Comparison of ENCODE assay signal across 1 cellular context in the genomic region with DNA sequence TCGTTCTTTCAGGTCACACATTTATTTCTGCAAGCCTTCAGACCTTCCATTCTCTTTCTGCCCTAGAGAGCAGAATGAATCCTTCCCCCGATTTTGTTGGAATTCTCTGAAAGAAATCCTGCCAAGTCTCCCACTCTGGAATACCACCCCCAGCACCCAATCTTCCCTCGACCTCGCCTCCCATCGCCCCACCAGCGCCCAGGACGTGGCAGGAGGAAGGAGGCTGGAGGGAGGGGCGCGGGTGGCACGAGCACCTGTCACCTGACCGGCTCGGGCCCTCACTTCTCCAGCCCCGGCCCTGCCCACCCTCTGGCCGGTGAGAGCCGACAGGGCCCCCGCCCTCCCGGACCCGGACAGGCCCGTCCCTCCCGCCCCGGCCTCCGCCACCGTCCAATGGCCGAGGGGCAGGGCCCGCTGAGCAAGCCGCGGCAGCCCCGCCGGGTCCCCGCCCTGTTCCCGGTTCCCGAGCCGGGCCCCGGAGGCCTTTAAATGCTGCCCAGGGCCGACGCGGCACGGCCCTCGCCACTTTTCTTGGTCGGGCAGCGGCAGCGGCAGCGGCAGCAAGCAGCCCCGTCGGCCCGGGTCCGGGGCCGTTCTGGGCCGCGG.
A peak's percentile ranks its signal among the peaks of the same experiment; 100 is the strongest.
TF ChIP-seq lines count a peak whose summit lies in the region.

A gene (plus strand): TSS at position 453 of the 606 bp plus-strand sequence. CDS start 384 bp downstream, outside the sequence.

TF ChIP-seq in HepG2, 621 proteins besides CTCF, POLR2A, EP300 and RAD21 (continues in another document):
- TF ChIP-seq, protein P1, sequence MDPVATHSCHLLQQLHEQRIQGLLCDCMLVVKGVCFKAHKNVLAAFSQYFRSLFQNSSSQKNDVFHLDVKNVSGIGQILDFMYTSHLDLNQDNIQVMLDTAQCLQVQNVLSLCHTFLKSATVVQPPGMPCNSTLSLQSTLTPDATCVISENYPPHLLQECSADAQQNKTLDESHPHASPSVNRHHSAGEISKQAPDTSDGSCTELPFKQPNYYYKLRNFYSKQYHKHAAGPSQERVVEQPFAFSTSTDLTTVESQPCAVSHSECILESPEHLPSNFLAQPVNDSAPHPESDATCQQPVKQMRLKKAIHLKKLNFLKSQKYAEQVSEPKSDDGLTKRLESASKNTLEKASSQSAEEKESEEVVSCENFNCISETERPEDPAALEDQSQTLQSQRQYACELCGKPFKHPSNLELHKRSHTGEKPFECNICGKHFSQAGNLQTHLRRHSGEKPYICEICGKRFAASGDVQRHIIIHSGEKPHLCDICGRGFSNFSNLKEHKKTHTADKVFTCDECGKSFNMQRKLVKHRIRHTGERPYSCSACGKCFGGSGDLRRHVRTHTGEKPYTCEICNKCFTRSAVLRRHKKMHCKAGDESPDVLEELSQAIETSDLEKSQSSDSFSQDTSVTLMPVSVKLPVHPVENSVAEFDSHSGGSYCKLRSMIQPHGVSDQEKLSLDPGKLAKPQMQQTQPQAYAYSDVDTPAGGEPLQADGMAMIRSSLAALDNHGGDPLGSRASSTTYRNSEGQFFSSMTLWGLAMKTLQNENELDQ (CRISPR knock-in tag; IDR thresholded peaks at IDR 0.05; ENCODE audit: borderline replicate concordance): no peak
- no peak for TF ChIP-seq HNRNPH1 (optimal IDR thresholded peaks at IDR 0.05; ENCODE audit: low read depth, low read length)
- no peak for TF ChIP-seq ATM (IDR thresholded peaks at IDR 0.05; ENCODE audit: borderline replicate concordance)
- peak; percentile 89 for TF ChIP-seq ZNF225 (CRISPR knock-in tag; IDR thresholded peaks at IDR 0.05)
- no peak; the same call in 1 of the 2 replicates for TF ChIP-seq SP5 (CRISPR knock-in tag; IDR thresholded peaks at IDR 0.05; ENCODE audit: borderline replicate concordance, low read depth)
- TF ChIP-seq, protein P2, sequence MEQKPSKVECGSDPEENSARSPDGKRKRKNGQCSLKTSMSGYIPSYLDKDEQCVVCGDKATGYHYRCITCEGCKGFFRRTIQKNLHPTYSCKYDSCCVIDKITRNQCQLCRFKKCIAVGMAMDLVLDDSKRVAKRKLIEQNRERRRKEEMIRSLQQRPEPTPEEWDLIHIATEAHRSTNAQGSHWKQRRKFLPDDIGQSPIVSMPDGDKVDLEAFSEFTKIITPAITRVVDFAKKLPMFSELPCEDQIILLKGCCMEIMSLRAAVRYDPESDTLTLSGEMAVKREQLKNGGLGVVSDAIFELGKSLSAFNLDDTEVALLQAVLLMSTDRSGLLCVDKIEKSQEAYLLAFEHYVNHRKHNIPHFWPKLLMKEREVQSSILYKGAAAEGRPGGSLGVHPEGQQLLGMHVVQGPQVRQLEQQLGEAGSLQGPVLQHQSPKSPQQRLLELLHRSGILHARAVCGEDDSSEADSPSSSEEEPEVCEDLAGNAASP (CRISPR knock-in tag; IDR thresholded peaks at IDR 0.05; ENCODE audit: borderline replicate concordance): no peak; the same call in 1 of the 2 replicates
- no peak for TF ChIP-seq SNAI1 (CRISPR knock-in tag; IDR thresholded peaks at IDR 0.05; ENCODE audit: borderline replicate concordance)
- TF ChIP-seq, protein P3, sequence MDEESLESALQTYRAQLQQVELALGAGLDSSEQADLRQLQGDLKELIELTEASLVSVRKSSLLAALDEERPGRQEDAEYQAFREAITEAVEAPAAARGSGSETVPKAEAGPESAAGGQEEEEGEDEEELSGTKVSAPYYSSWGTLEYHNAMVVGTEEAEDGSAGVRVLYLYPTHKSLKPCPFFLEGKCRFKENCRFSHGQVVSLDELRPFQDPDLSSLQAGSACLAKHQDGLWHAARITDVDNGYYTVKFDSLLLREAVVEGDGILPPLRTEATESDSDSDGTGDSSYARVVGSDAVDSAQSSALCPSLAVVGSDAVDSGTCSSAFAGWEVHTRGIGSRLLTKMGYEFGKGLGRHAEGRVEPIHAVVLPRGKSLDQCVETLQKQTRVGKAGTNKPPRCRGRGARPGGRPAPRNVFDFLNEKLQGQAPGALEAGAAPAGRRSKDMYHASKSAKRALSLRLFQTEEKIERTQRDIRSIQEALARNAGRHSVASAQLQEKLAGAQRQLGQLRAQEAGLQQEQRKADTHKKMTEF (CRISPR knock-in tag; IDR thresholded peaks at IDR 0.05): 0 out of 2 replicates have a peak, but pooled peaks have one; percentile 55
- no peak for TF ChIP-seq POLR2AphosphoS2 (IDR thresholded peaks at IDR 0.05; ENCODE audit: low read depth, low read length)
- TF ChIP-seq ZNF747 (CRISPR knock-in tag; IDR thresholded peaks at IDR 0.05; ENCODE audit: borderline replicate concordance): 0 out of 2 replicates have a peak, but pooled peaks have one; percentile 12
- TF ChIP-seq KAT7 (CRISPR knock-in tag; IDR thresholded peaks at IDR 0.05; ENCODE audit: borderline replicate concordance): 0 out of 2 replicates have a peak, but pooled peaks have one; percentile 24
- no peak for TF ChIP-seq PHB2 (IDR thresholded peaks at IDR 0.05; ENCODE audit: partially characterized antibody)
- TF ChIP-seq, protein P4, sequence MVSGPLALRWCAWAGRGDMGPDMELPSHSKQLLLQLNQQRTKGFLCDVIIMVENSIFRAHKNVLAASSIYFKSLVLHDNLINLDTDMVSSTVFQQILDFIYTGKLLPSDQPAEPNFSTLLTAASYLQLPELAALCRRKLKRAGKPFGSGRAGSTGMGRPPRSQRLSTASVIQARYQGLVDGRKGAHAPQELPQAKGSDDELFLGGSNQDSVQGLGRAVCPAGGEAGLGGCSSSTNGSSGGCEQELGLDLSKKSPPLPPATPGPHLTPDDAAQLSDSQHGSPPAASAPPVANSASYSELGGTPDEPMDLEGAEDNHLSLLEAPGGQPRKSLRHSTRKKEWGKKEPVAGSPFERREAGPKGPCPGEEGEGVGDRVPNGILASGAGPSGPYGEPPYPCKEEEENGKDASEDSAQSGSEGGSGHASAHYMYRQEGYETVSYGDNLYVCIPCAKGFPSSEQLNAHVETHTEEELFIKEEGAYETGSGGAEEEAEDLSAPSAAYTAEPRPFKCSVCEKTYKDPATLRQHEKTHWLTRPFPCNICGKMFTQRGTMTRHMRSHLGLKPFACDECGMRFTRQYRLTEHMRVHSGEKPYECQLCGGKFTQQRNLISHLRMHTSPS (CRISPR knock-in tag; IDR thresholded peaks at IDR 0.05; ENCODE audit: low read depth): peak; percentile 5; the same call in 1 of the 2 replicates
- TF ChIP-seq GABPB1 (CRISPR knock-in tag; IDR thresholded peaks at IDR 0.05): peak; percentile 57; the same call in 1 of the 2 replicates
- 0 out of 2 replicates have a peak, but pooled peaks have one; percentile 27 for TF ChIP-seq ZNF510 (CRISPR knock-in tag; IDR thresholded peaks at IDR 0.05; ENCODE audit: low read depth)
- TF ChIP-seq ARNTL (CRISPR knock-in tag; IDR thresholded peaks at IDR 0.05): peak; percentile 42; the same call in 1 of the 2 replicates
- TF ChIP-seq, protein P5, sequence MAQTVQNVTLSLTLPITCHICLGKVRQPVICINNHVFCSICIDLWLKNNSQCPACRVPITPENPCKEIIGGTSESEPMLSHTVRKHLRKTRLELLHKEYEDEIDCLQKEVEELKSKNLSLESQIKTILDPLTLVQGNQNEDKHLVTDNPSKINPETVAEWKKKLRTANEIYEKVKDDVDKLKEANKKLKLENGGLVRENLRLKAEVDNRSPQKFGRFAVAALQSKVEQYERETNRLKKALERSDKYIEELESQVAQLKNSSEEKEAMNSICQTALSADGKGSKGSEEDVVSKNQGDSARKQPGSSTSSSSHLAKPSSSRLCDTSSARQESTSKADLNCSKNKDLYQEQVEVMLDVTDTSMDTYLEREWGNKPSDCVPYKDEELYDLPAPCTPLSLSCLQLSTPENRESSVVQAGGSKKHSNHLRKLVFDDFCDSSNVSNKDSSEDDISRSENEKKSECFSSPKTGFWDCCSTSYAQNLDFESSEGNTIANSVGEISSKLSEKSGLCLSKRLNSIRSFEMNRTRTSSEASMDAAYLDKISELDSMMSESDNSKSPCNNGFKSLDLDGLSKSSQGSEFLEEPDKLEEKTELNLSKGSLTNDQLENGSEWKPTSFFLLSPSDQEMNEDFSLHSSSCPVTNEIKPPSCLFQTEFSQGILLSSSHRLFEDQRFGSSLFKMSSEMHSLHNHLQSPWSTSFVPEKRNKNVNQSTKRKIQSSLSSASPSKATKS (CRISPR knock-in tag; IDR thresholded peaks at IDR 0.05): no peak
- TF ChIP-seq ZNF556 (CRISPR knock-in tag; IDR thresholded peaks at IDR 0.05; ENCODE audit: borderline replicate concordance): peak; percentile 17; the same call in 1 of the 2 replicates
- TF ChIP-seq SIN3A (IDR thresholded peaks at IDR 0.05; ENCODE audit: borderline replicate concordance, low read depth, low read length): 0 out of 2 replicates have a peak, but pooled peaks have one; percentile 24
- no peak for TF ChIP-seq ATRX (CRISPR knock-in tag; IDR thresholded peaks at IDR 0.05; ENCODE audit: borderline replicate concordance)
- no peak for TF ChIP-seq ZNF292 (CRISPR knock-in tag; IDR thresholded peaks at IDR 0.05; ENCODE audit: borderline replicate concordance, low read depth)
- TF ChIP-seq, protein P6, sequence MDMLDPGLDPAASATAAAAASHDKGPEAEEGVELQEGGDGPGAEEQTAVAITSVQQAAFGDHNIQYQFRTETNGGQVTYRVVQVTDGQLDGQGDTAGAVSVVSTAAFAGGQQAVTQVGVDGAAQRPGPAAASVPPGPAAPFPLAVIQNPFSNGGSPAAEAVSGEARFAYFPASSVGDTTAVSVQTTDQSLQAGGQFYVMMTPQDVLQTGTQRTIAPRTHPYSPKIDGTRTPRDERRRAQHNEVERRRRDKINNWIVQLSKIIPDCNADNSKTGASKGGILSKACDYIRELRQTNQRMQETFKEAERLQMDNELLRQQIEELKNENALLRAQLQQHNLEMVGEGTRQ (IDR thresholded peaks at IDR 0.05; ENCODE audit: low read depth, low read length): no peak
- TF ChIP-seq, protein P6 (CRISPR knock-in tag; IDR thresholded peaks at IDR 0.05; ENCODE audit: borderline replicate concordance): peak; percentile 47; the same call in 1 of the 2 replicates
- TF ChIP-seq ZNF382 (CRISPR knock-in tag; IDR thresholded peaks at IDR 0.05; ENCODE audit: borderline replicate concordance): no peak
- TF ChIP-seq, protein P7, sequence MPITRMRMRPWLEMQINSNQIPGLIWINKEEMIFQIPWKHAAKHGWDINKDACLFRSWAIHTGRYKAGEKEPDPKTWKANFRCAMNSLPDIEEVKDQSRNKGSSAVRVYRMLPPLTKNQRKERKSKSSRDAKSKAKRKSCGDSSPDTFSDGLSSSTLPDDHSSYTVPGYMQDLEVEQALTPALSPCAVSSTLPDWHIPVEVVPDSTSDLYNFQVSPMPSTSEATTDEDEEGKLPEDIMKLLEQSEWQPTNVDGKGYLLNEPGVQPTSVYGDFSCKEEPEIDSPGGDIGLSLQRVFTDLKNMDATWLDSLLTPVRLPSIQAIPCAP (CRISPR knock-in tag; IDR thresholded peaks at IDR 0.05; ENCODE audit: low read depth): 0 out of 2 replicates have a peak, but pooled peaks have one; percentile 50
- peak; percentile 75; the same call in 1 of the 2 replicates for TF ChIP-seq HOXA5 (CRISPR knock-in tag; IDR thresholded peaks at IDR 0.05)
- peak; percentile 43; the same call in 1 of the 2 replicates for TF ChIP-seq ZNF790 (CRISPR knock-in tag; IDR thresholded peaks at IDR 0.05; ENCODE audit: borderline replicate concordance)
- no peak for TF ChIP-seq ZNF180 (CRISPR knock-in tag; IDR thresholded peaks at IDR 0.05; ENCODE audit: borderline replicate concordance, low read depth)
- TF ChIP-seq ZBTB42 (CRISPR knock-in tag; IDR thresholded peaks at IDR 0.05): peak; percentile 63; the same call in 1 of the 2 replicates
- no peak for TF ChIP-seq SP4 (CRISPR knock-in tag; IDR thresholded peaks at IDR 0.05)
- no peak for TF ChIP-seq RFX1 (IDR thresholded peaks at IDR 0.05)
- TF ChIP-seq TSC22D2 (CRISPR knock-in tag; IDR thresholded peaks at IDR 0.05; ENCODE audit: borderline replicate concordance): no peak
- peak; percentile 84 for TF ChIP-seq PHF8 (CRISPR knock-in tag; IDR thresholded peaks at IDR 0.05)
- no peak for TF ChIP-seq HHEX (CRISPR knock-in tag; IDR thresholded peaks at IDR 0.05)
- TF ChIP-seq MTF2 (CRISPR knock-in tag; IDR thresholded peaks at IDR 0.05; ENCODE audit: borderline replicate concordance): peak; percentile 80; the same call in 1 of the 2 replicates
- peak; percentile 86; the same call in 1 of the 2 replicates for TF ChIP-seq NFKB2 (CRISPR knock-in tag; IDR thresholded peaks at IDR 0.05; ENCODE audit: borderline replicate concordance)
- peak; percentile 71 for TF ChIP-seq YEATS4 (CRISPR knock-in tag; IDR thresholded peaks at IDR 0.05; ENCODE audit: borderline replicate concordance)
- TF ChIP-seq ASH2L (IDR thresholded peaks at IDR 0.05; ENCODE audit: insufficient read length, low read depth, low read length): peak; percentile 12
- TF ChIP-seq ZNF383 (CRISPR knock-in tag; IDR thresholded peaks at IDR 0.05; ENCODE audit: borderline replicate concordance): no peak
- peak; percentile 62; the same call in 1 of the 2 replicates for TF ChIP-seq ZNF543 (CRISPR knock-in tag; IDR thresholded peaks at IDR 0.05)
- no peak for TF ChIP-seq FOXA1 (IDR thresholded peaks at IDR 0.05)
- no peak for TF ChIP-seq FOXA1 (CRISPR knock-in tag; IDR thresholded peaks at IDR 0.05)
- TF ChIP-seq, protein P8, sequence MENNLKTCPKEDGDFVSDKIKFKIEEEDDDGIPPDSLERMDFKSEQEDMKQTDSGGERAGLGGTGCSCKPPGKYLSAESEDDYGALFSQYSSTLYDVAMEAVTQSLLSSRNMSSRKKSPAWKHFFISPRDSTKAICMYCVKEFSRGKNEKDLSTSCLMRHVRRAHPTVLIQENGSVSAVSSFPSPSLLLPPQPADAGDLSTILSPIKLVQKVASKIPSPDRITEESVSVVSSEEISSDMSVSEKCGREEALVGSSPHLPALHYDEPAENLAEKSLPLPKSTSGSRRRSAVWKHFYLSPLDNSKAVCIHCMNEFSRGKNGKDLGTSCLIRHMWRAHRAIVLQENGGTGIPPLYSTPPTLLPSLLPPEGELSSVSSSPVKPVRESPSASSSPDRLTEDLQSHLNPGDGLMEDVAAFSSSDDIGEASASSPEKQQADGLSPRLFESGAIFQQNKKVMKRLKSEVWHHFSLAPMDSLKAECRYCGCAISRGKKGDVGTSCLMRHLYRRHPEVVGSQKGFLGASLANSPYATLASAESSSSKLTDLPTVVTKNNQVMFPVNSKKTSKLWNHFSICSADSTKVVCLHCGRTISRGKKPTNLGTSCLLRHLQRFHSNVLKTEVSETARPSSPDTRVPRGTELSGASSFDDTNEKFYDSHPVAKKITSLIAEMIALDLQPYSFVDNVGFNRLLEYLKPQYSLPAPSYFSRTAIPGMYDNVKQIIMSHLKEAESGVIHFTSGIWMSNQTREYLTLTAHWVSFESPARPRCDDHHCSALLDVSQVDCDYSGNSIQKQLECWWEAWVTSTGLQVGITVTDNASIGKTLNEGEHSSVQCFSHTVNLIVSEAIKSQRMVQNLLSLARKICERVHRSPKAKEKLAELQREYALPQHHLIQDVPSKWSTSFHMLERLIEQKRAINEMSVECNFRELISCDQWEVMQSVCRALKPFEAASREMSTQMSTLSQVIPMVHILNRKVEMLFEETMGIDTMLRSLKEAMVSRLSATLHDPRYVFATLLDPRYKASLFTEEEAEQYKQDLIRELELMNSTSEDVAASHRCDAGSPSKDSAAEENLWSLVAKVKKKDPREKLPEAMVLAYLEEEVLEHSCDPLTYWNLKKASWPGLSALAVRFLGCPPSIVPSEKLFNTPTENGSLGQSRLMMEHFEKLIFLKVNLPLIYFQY (CRISPR knock-in tag; IDR thresholded peaks at IDR 0.05; ENCODE audit: borderline replicate concordance): peak; percentile 34; the same call in 1 of the 2 replicates
- peak; percentile 30; the same call in 1 of the 2 replicates for TF ChIP-seq FOSL2 (CRISPR knock-in tag; IDR thresholded peaks at IDR 0.05)
- TF ChIP-seq ZNF839 (CRISPR knock-in tag; IDR thresholded peaks at IDR 0.05; ENCODE audit: borderline replicate concordance): peak; percentile 63; the same call in 1 of the 2 replicates
